In the genomic region with DNA sequence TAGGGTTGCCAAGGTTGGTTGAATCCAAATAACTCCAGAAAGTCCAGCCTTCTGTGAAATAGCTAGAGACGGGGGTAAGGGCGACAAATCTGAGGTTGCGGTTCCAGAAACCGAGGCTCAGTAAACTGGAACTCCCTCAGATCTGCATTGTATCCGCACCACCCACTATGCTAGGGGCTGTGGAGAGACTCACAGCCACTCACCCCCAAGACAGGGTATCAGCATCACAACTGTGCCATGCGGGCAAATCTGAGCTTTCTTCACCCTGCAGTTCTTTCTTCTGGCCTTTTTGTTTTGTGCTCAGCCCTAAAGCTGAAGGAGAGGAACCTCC, we compare ENCODE assay signal across 8 cellular contexts. TPM values are rescaled to one million over a fixed set of nuclear protein-coding genes. Genes with fewer than 3 reads are reported as not detected.
DNase-seq lines count a peak whose midpoint lies in the region; ATAC-seq and TF ChIP-seq lines count a peak whose summit lies in the region.

No MANE protein-coding gene starts in this region.

- H3K4me3 ChIP-seq in CD4-positive, CD25-positive, alpha-beta regulatory T cell (ENCODE audit: low read depth, low read length) = peak overlapping the region; percentile 90
- peak overlapping the region; percentile 60 for H3K4me3 ChIP-seq in NT2/D1 (ENCODE audit: insufficient read length, low read depth)
- H3K4me3 ChIP-seq in duodenal mucosa (ENCODE audit: low read depth in 1 of 2, low read length in 2 of 2) = peak overlapping the region; percentile 73 to 75
- H3K4me3 ChIP-seq in neural cell (ENCODE audit: low read length) = peak overlapping the region; percentile 50

- H3F3A ChIP-seq in neural cell (ENCODE audit: insufficient read depth, low read length, poor library complexity, severe bottlenecking) = no peaks in the 10 kb centered on the region

- no peaks in the 10 kb centered on the region for H4K20me1 ChIP-seq in neural cell (ENCODE audit: insufficient read depth)

- H3K36me3 ChIP-seq in CD4-positive, CD25-positive, alpha-beta regulatory T cell (ENCODE audit: control insufficient read depth, insufficient read depth, low read length) = peaks cover 9% of the 10 kb centered on the region
- no peaks in the 10 kb centered on the region for H3K36me3 ChIP-seq in NT2/D1 (ENCODE audit: insufficient read depth, insufficient read length, low read length)
- H3K36me3 ChIP-seq in duodenal mucosa (ENCODE audit: control insufficient read depth in 1 of 2, insufficient read depth in 2 of 2, low read length in 2 of 2) = no peaks in the 10 kb centered on the region
- no peaks in the 10 kb centered on the region for H3K36me3 ChIP-seq in neural cell (ENCODE audit: insufficient read depth, low read length)

- no peaks in the 10 kb centered on the region for H3K9me3 Mint-ChIP-seq in CD4-positive, CD25-positive, alpha-beta regulatory T cell

- peak overlapping the region; percentile 92 to 94 (median 92) for H3K27ac Mint-ChIP-seq in CD4-positive, CD25-positive, alpha-beta regulatory T cell

- peak overlapping the region; percentile 83 for H3K9ac ChIP-seq in NT2/D1 (ENCODE audit: insufficient read length, low read depth)
- peak overlapping the region; percentile 54 for H3K9ac ChIP-seq in duodenal mucosa (ENCODE audit: low read depth in 1 of 2, low read length in 2 of 2)
- no peak overlapping the region for H3K9ac ChIP-seq in neural cell (ENCODE audit: low read length)

- peaks cover 26% of the 10 kb centered on the region for H3K4me1 ChIP-seq in CD4-positive, CD25-positive, alpha-beta regulatory T cell (ENCODE audit: control insufficient read depth, insufficient read depth, low read length, poor library complexity, severe bottlenecking)
- H3K4me1 ChIP-seq in NT2/D1 (ENCODE audit: insufficient read depth, insufficient read length) = peaks cover 2% of the 10 kb centered on the region
- peaks cover 6 to 9% of the 10 kb centered on the region in 2 donors for H3K4me1 ChIP-seq in duodenal mucosa (ENCODE audit: control insufficient read depth in 1 of 2, insufficient read depth in 2 of 2, low read length in 2 of 2)

- peaks cover 25% of the 10 kb centered on the region for H3K36me3 Mint-ChIP-seq in CD4-positive, CD25-positive, alpha-beta regulatory T cell

- no peaks in the 10 kb centered on the region for H3K9me2 ChIP-seq in neural cell (ENCODE audit: insufficient read depth, low read length)

- no peaks in the 10 kb centered on the region for H3K27me3 ChIP-seq in CD4-positive, CD25-positive, alpha-beta regulatory T cell (ENCODE audit: control insufficient read depth, insufficient read depth, low read length)
- H3K27me3 ChIP-seq in NT2/D1 (ENCODE audit: insufficient read depth, insufficient read length) (peaks cover 6% of the 10 kb centered on the region), duodenal mucosa (ENCODE audit: control insufficient read depth in 1 of 2, insufficient read depth in 2 of 2, low read length in 2 of 2) (no peaks in the 10 kb centered on the region), neural cell (ENCODE audit: insufficient read depth, low read depth, low read length) (no peaks in the 10 kb centered on the region)

- no peak for TF ChIP-seq CTCF in neural cell (IDR thresholded peaks at IDR 0.05; ENCODE audit: poor library complexity, severe bottlenecking)
- TF ChIP-seq CTCF in RWPE1 (conservative IDR thresholded peaks at IDR 0.05; ENCODE audit: low read depth) = no peak

- peak overlapping the region; percentile 92 to 97 (median 96) for H3K4me3 Mint-ChIP-seq in CD4-positive, CD25-positive, alpha-beta regulatory T cell

- H3K27ac ChIP-seq in CD4-positive, CD25-positive, alpha-beta regulatory T cell (ENCODE audit: insufficient read depth, low read length, poor library complexity, severe bottlenecking) = peak overlapping the region; percentile 67
- no peak overlapping the region for H3K27ac ChIP-seq in duodenal mucosa (ENCODE audit: low read depth, low read length)
- no peak overlapping the region for H3K27ac ChIP-seq in neural cell (ENCODE audit: low read length)
- H3K27ac ChIP-seq in RWPE1 = no peak overlapping the region

- H3K9me3 ChIP-seq in CD4-positive, CD25-positive, alpha-beta regulatory T cell (ENCODE audit: control insufficient read depth in 2 of 2, low read length in 2 of 2) = no peaks in the 10 kb centered on the region
- H3K9me3 ChIP-seq in NT2/D1 (ENCODE audit: insufficient read depth, low read length) (no peaks in the 10 kb centered on the region), duodenal mucosa (ENCODE audit: control insufficient read depth in 1 of 2, low read length in 2 of 2) (no peaks in the 10 kb centered on the region), neural cell (ENCODE audit: low read length) (no peaks in the 10 kb centered on the region)

- no peak for ATAC-seq in CD4-positive, CD25-positive, alpha-beta regulatory T cell (ENCODE audit: low read depth in 2 of 2)
- ATAC-seq in HG03439 (IDR thresholded peaks at IDR 0.05; ENCODE audit: unreplicated experiment) (no peak), HG02938 (IDR thresholded peaks at IDR 0.05; ENCODE audit: unreplicated experiment) (no peak)

- no peak for TF ChIP-seq EP300 in neural cell (conservative IDR thresholded peaks at IDR 0.05; ENCODE audit: poor library complexity, severe bottlenecking)

- DNase-seq in CD4-positive, CD25-positive, alpha-beta regulatory T cell = peak in 2 of 3 donors; percentile 30 to 47
- no peak for DNase-seq in NT2/D1 (ENCODE audit: low read depth, low spot score)
- DNase-seq in RWPE1 (ENCODE audit: low spot score) = no peak
- DNase-seq in cortex of kidney (lab: John Stamatoyannopoulos, UW) = no peak

- TF ChIP-seq RAD21 in neural cell (conservative IDR thresholded peaks at IDR 0.05) = no peak

- H3K4me1 Mint-ChIP-seq in CD4-positive, CD25-positive, alpha-beta regulatory T cell = peaks cover 30 to 62% (median 37%) of the 10 kb centered on the region in 4 donors

- no peak overlapping the region for H3K4me2 ChIP-seq in neural cell (ENCODE audit: low read length)

- CTCF ChIA-PET in RWPE1 (lab: Yijun Ruan, JAX) = no interaction called here

- no peak overlapping the region for H2AFZ ChIP-seq in neural cell (ENCODE audit: low read depth, low read length)

- POLR2A ChIA-PET in RWPE1 (lab: Yijun Ruan, JAX; ENCODE audit: low non-redundant PET) = interaction anchor here (0.6 kb wide), 1 partner anchor 87 kb away, joined by 3 read pairs; no protein-coding TSS in a partner anchor

- H3K79me2 ChIP-seq in neural cell (replicated peaks; ENCODE audit: insufficient read depth, low read length) = no peaks in the 10 kb centered on the region

- H3K27me3 Mint-ChIP-seq in CD4-positive, CD25-positive, alpha-beta regulatory T cell = no peaks in the 10 kb centered on the region

TF ChIP-seq in neural cell, 6 proteins besides CTCF, POLR2A, EP300 and RAD21:
- TF ChIP-seq POLR2AphosphoS5 (IDR thresholded peaks at IDR 0.05) = no peak
- no peak for TF ChIP-seq TAF1 (IDR thresholded peaks at IDR 0.05; ENCODE audit: low read depth)
- TF ChIP-seq, protein P1, sequence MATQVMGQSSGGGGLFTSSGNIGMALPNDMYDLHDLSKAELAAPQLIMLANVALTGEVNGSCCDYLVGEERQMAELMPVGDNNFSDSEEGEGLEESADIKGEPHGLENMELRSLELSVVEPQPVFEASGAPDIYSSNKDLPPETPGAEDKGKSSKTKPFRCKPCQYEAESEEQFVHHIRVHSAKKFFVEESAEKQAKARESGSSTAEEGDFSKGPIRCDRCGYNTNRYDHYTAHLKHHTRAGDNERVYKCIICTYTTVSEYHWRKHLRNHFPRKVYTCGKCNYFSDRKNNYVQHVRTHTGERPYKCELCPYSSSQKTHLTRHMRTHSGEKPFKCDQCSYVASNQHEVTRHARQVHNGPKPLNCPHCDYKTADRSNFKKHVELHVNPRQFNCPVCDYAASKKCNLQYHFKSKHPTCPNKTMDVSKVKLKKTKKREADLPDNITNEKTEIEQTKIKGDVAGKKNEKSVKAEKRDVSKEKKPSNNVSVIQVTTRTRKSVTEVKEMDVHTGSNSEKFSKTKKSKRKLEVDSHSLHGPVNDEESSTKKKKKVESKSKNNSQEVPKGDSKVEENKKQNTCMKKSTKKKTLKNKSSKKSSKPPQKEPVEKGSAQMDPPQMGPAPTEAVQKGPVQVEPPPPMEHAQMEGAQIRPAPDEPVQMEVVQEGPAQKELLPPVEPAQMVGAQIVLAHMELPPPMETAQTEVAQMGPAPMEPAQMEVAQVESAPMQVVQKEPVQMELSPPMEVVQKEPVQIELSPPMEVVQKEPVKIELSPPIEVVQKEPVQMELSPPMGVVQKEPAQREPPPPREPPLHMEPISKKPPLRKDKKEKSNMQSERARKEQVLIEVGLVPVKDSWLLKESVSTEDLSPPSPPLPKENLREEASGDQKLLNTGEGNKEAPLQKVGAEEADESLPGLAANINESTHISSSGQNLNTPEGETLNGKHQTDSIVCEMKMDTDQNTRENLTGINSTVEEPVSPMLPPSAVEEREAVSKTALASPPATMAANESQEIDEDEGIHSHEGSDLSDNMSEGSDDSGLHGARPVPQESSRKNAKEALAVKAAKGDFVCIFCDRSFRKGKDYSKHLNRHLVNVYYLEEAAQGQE (IDR thresholded peaks at IDR 0.05; ENCODE audit: borderline replicate concordance) = no peak
- TF ChIP-seq SMC3 (conservative IDR thresholded peaks at IDR 0.05; ENCODE audit: poor library complexity) = no peak
- no peak for TF ChIP-seq MXI1 (conservative IDR thresholded peaks at IDR 0.05; ENCODE audit: poor library complexity, severe bottlenecking)
- no peak for TF ChIP-seq EZH2 (IDR thresholded peaks at IDR 0.05; ENCODE audit: borderline replicate concordance, insufficient read depth, low read length, poor library complexity, severe bottlenecking)

RNA-seq across cellular contexts. Expression of a gene that starts 0.6 kb away (rescaled TPM):
- 74.3 TPM for total RNA-seq in CD4-positive, CD25-positive, alpha-beta regulatory T cell
- 10 to 100 TPM; 34.9 to 69.5 (median 44.0) TPM for polyA plus RNA-seq in CD4-positive, CD25-positive, alpha-beta regulatory T cell
- polyA plus RNA-seq in neural cell = 2.7 and 10.3 TPM in 2 replicates
- 10.0 and 12.7 TPM in 2 replicates for polyA minus RNA-seq in neural cell

RNA-seq across cellular contexts. Expression of a gene that starts 51.6 kb away (rescaled TPM):
- 47.5 TPM for total RNA-seq in CD4-positive, CD25-positive, alpha-beta regulatory T cell
- polyA plus RNA-seq in CD4-positive, CD25-positive, alpha-beta regulatory T cell = 10 to 100 TPM; 16.6 to 25.3 (median 19.3) TPM
- polyA plus RNA-seq in neural cell = 10.6 and 11.2 TPM in 2 replicates
- 7.1 and 7.9 TPM in 2 replicates for polyA minus RNA-seq in neural cell

Comparison
In these comparisons a context has a peak if more than half of its experiments do, and no peak if none do; other contexts are left out.
1. DNase-seq: peak in CD4-positive, CD25-positive, alpha-beta regulatory T cell (2 of 3); none in NT2/D1 (single experiment), RWPE1 (single experiment) and cortex of kidney (single experiment).
2. Peak in every context shown above with its lines, with median percentiles within 50 percentile points of each other: H3K4me3 ChIP-seq.